Comparison of ENCODE assay signal across 11 cellular contexts in the genomic region with DNA sequence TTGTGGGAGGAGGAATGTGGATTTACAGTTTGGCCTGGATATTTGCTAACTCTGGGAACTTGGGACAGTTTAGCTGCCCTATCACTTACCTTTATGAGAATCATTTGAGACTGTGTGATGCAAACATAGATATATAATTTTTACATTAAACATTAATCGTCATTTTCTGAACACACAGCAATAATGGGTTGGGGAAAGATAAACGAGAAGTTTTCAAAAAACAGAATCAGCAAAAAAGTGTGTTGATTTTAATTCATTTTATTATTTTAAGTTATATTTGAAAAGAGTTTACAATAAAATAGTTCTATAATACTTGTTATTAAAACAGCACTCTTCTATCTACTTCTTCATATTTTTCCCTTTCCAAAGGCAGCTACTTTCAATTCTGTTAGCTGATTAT.
"Had no signal": no experiment of that assay in that cellular context is flagged by ENCODE, and none has a peak within 500 bp of the region (broad histone marks: within the 10 kb centered on the region; RNA-seq: fewer than 3 reads in every experiment).

No MANE protein-coding gene starts in this region.

- ATAC-seq: GM23338, HCT116 had no signal

- H3K27ac ChIP-seq: GM23248 had no signal

- H3K9me3 ChIP-seq: HAP-1 had no signal

- H3K36me3 ChIP-seq: HAP-1 had no signal

- H3K4me2 ChIP-seq: GM23338 had no signal

- H3K4me3 ChIP-seq: GM23248, GM23338, HAP-1 had no signal

- H3K9ac ChIP-seq: GM23248 had no signal

- H3K4me3 Mint-ChIP-seq: GM23338, H9, HFFc6 had no signal

- H3K9me3 Mint-ChIP-seq: GM23338, HFFc6 had no signal

- FAIRE-seq: H1, H54 had no signal

- H2AFZ ChIP-seq: GM23248, GM23338 had no signal

- DNase-seq: GM23248, GOT3, H7, H9, HCEC 1CT, HFFc6 had no signal

- H3K27ac Mint-ChIP-seq: GM23338, H9, HFFc6 had no signal

- H3K4me1 ChIP-seq: HAP-1 had no signal
